Comparison of ENCODE assay signal across 8 cellular contexts in genomic region chr19:4914736-4915501, GRCh38. TPM values are rescaled to one million over a fixed set of nuclear protein-coding genes. Genes with fewer than 3 reads are reported as not detected.
DNase-seq lines count a peak whose midpoint lies in the region; TF ChIP-seq lines count a peak whose summit lies in the region.

No MANE protein-coding gene starts in this region.

- H3K9me3 ChIP-seq in MG63, result no peaks in the 10 kb centered on the region
- H3K9me3 ChIP-seq in esophagus (ENCODE audit: control insufficient read depth in 2 of 2, insufficient read depth in 1 of 2, low read depth in 1 of 2, low read length in 1 of 2), result no peaks in the 10 kb centered on the region

- TF ChIP-seq CTCF in AG09309 (IDR thresholded peaks at IDR 0.05; ENCODE audit: control insufficient read depth, insufficient read depth, low read depth, low read length, missing control alignments), result no peak
- no peak for TF ChIP-seq CTCF in GM10266 (IDR thresholded peaks at IDR 0.05; ENCODE audit: control insufficient read depth, insufficient read depth, low read depth, missing control alignments)

- peaks cover 0 to 21% of the 10 kb centered on the region in 2 donors for H3K4me1 ChIP-seq in esophagus (ENCODE audit: control insufficient read depth in 2 of 2, insufficient read depth in 2 of 2, low read length in 1 of 2)

- WGBS in esophagus, 2 donors, result 45 to 50% methylated on average over 23 of the region's 23 CpGs

- DNase-seq in AG09309 (ENCODE audit: low read depth), result peak; percentile 45
- peak; percentile 82 for DNase-seq in MG63
- DNase-seq in activated CD8-positive, alpha-beta memory T cell treated with anti-CD3 and anti-CD28 coated beads, Interleukin-2, amount 50 U/mL, for 1 hour (ENCODE audit: extremely low read depth), result peak; percentile 75
- peak; percentile 61 for DNase-seq in stimulated activated CD4-positive, alpha-beta T cell treated with anti-CD3 and anti-CD28 coated beads, Interleukin-12 subunit alpha, Interleukin-12 subunit beta, amount 100 ng/mL, for 4 hours
- DNase-seq in NOMO-1 (lab: John Stamatoyannopoulos, UW; ENCODE audit: unreplicated experiment in 2 of 2), result no peak
- DNase-seq in amygdala (lab: John Stamatoyannopoulos, UW), result no peak
- no peak for DNase-seq in GM10266 (ENCODE audit: extremely low spot score)

- H3K4me3 ChIP-seq in AG09309 (ENCODE audit: control insufficient read depth, low read depth, low read length) (no peak overlapping the region), MG63 (no peak overlapping the region), esophagus (ENCODE audit: low read depth in 1 of 2, low read length in 2 of 2) (peak overlapping the region; percentile 8 to 23)

- H3K27ac ChIP-seq in esophagus (ENCODE audit: low read depth in 2 of 2, low read length in 1 of 2), result peak overlapping the region; percentile 81 to 94

- H3K36me3 ChIP-seq in MG63 (peaks cover 44% of the 10 kb centered on the region), esophagus (ENCODE audit: control insufficient read depth in 2 of 2, insufficient read depth in 2 of 2, low read length in 1 of 2) (no peaks in the 10 kb centered on the region)

- H3K27me3 ChIP-seq in MG63 (no peaks in the 10 kb centered on the region), esophagus (ENCODE audit: control insufficient read depth in 1 of 2, insufficient read depth in 2 of 2, low read length in 2 of 2) (no peaks in the 10 kb centered on the region)

RNA-seq across cellular contexts. Expression of gene UHRF1, which starts 5.6 kb away (rescaled TPM):
- 47.1 and 56.8 TPM in 2 replicates for total RNA-seq in MG63 (2014; rRNA removed; shearing (Covaris generic); ENCODE audit: low replicate concordance)
- 1 to 10 TPM; 7.8 to 10.0 TPM for polyA plus RNA-seq in esophagus

RNA-seq across cellular contexts. Expression of gene ARRDC5, which starts 12.2 kb away (rescaled TPM):
- total RNA-seq in MG63 (2014; rRNA removed; shearing (Covaris generic); ENCODE audit: low replicate concordance), result not detected in 2 replicates
- under 1 TPM; 0.08 to 0.31 TPM for polyA plus RNA-seq in esophagus

RNA-seq across cellular contexts. Expression of gene PLIN3, which starts 47.5 kb away (rescaled TPM):
- total RNA-seq in MG63 (2014; rRNA removed; shearing (Covaris generic); ENCODE audit: low replicate concordance), result 140 and 291 TPM in 2 replicates
- polyA plus RNA-seq in esophagus, result 100 to 1,000 TPM in 1 of 2 donors, 10 to 100 TPM in 1; 96.5 to 142 TPM

RNA-seq across cellular contexts. Expression of gene KDM4B, which starts 54.0 kb away (rescaled TPM):
- total RNA-seq in MG63 (2014; rRNA removed; shearing (Covaris generic); ENCODE audit: low replicate concordance), result 10.3 and 23.5 TPM in 2 replicates
- 10 to 100 TPM; 10.7 to 26.7 TPM for polyA plus RNA-seq in esophagus

Comparison
In these comparisons a context has a peak if more than half of its experiments do, and no peak if none do; other contexts are left out.
1. DNase-seq: peak in AG09309 (single experiment), MG63 (single experiment), activated CD8-positive, alpha-beta memory T cell treated with anti-CD3 and anti-CD28 coated beads, Interleukin-2, amount 50 U/mL, for 1 hour (single experiment) and stimulated activated CD4-positive, alpha-beta T cell treated with anti-CD3 and anti-CD28 coated beads, Interleukin-12 subunit alpha, Interleukin-12 subunit beta, amount 100 ng/mL, for 4 hours (single experiment); none in NOMO-1 (0 of 2), amygdala (0 of 56) and GM10266 (single experiment).
2. H3K4me3 ChIP-seq: peak in esophagus (2 of 2); none in AG09309 (single experiment) and MG63 (single experiment).